Comparison of ENCODE assay signal across 1 cellular context in the genomic region with DNA sequence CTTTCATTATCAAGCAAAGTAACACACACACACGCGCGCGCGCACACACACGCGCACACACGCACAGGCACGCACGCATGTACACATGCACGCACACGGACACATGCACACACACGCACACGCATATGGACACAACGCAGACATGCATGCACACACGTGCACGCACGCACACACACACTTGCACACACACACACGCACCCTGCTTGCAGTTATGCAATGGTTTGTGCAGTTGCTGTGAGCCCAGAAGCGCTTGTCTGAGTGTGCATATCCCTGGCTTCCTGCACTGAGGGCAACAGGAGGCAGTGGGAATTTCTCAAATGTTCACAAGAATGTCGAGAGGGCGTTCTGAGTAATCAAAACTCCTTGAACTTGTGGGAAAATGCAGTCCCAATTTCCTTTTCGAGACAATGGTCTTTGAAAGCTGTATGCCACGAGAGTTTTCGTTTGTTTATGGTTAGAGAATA.
TF ChIP-seq lines count a peak whose summit lies in the region.

No MANE protein-coding gene starts in this region.

TF ChIP-seq in HepG2, 621 proteins besides CTCF, POLR2A, EP300 and RAD21 (continued from another document and continues in another):
- TF ChIP-seq, protein P1, sequence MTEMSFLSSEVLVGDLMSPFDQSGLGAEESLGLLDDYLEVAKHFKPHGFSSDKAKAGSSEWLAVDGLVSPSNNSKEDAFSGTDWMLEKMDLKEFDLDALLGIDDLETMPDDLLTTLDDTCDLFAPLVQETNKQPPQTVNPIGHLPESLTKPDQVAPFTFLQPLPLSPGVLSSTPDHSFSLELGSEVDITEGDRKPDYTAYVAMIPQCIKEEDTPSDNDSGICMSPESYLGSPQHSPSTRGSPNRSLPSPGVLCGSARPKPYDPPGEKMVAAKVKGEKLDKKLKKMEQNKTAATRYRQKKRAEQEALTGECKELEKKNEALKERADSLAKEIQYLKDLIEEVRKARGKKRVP (CRISPR knock-in tag; IDR thresholded peaks at IDR 0.05) = 0 out of 4 replicates have a peak, but pooled peaks of 1 of the 2 experiments have one; percentile 28
- no peak for TF ChIP-seq JUNB (CRISPR knock-in tag; IDR thresholded peaks at IDR 0.05; ENCODE audit: borderline replicate concordance)
- peak; percentile 79; the same call in 1 of the 2 replicates for TF ChIP-seq ZNF589 (CRISPR knock-in tag; conservative IDR thresholded peaks at IDR 0.05)
- 0 out of 4 replicates have a peak, but pooled peaks of 1 of the 2 experiments have one; percentile 35 for TF ChIP-seq KLF16 (CRISPR knock-in tag; IDR thresholded peaks at IDR 0.05)
- TF ChIP-seq ZNF839 (CRISPR knock-in tag; IDR thresholded peaks at IDR 0.05; ENCODE audit: borderline replicate concordance) = peak; percentile 88; the same call in 1 of the 2 replicates
- no peak for TF ChIP-seq MAFG (CRISPR knock-in tag; IDR thresholded peaks at IDR 0.05)
- TF ChIP-seq MBD4 (IDR thresholded peaks at IDR 0.05; ENCODE audit: borderline replicate concordance, low read length) = no peak
- no peak for TF ChIP-seq KDM6A (CRISPR knock-in tag; IDR thresholded peaks at IDR 0.05; ENCODE audit: low read depth)
- no peak for TF ChIP-seq CREM (IDR thresholded peaks at IDR 0.05)
- no peak for TF ChIP-seq CREM (CRISPR knock-in tag; IDR thresholded peaks at IDR 0.05)
- TF ChIP-seq, protein P2, sequence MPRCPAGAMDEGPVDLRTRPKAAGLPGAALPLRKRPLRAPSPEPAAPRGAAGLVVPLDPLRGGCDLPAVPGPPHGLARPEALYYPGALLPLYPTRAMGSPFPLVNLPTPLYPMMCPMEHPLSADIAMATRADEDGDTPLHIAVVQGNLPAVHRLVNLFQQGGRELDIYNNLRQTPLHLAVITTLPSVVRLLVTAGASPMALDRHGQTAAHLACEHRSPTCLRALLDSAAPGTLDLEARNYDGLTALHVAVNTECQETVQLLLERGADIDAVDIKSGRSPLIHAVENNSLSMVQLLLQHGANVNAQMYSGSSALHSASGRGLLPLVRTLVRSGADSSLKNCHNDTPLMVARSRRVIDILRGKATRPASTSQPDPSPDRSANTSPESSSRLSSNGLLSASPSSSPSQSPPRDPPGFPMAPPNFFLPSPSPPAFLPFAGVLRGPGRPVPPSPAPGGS (CRISPR knock-in tag; IDR thresholded peaks at IDR 0.05) = no peak
- TF ChIP-seq ZBTB38 (CRISPR knock-in tag; IDR thresholded peaks at IDR 0.05) = peak; percentile 75; the same call in 1 of the 2 replicates
- no peak for TF ChIP-seq ZNF431 (CRISPR knock-in tag; IDR thresholded peaks at IDR 0.05; ENCODE audit: borderline replicate concordance, low read depth)
- TF ChIP-seq TOPORS (CRISPR knock-in tag; IDR thresholded peaks at IDR 0.05) = no peak
- TF ChIP-seq, protein P3, sequence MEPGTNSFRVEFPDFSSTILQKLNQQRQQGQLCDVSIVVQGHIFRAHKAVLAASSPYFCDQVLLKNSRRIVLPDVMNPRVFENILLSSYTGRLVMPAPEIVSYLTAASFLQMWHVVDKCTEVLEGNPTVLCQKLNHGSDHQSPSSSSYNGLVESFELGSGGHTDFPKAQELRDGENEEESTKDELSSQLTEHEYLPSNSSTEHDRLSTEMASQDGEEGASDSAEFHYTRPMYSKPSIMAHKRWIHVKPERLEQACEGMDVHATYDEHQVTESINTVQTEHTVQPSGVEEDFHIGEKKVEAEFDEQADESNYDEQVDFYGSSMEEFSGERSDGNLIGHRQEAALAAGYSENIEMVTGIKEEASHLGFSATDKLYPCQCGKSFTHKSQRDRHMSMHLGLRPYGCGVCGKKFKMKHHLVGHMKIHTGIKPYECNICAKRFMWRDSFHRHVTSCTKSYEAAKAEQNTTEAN (CRISPR knock-in tag; conservative IDR thresholded peaks at IDR 0.05) = peak; percentile 99
- 0 out of 2 replicates have a peak, but pooled peaks have one; percentile 50 for TF ChIP-seq CBX2 (IDR thresholded peaks at IDR 0.05; ENCODE audit: low read depth, low read length)
- TF ChIP-seq CBX2 (CRISPR knock-in tag; IDR thresholded peaks at IDR 0.05; ENCODE audit: low read depth) = no peak
- TF ChIP-seq ZNF567 (CRISPR knock-in tag; IDR thresholded peaks at IDR 0.05; ENCODE audit: borderline replicate concordance) = no peak
- TF ChIP-seq TOE1 (CRISPR knock-in tag; IDR thresholded peaks at IDR 0.05) = no peak
- TF ChIP-seq, protein P4, sequence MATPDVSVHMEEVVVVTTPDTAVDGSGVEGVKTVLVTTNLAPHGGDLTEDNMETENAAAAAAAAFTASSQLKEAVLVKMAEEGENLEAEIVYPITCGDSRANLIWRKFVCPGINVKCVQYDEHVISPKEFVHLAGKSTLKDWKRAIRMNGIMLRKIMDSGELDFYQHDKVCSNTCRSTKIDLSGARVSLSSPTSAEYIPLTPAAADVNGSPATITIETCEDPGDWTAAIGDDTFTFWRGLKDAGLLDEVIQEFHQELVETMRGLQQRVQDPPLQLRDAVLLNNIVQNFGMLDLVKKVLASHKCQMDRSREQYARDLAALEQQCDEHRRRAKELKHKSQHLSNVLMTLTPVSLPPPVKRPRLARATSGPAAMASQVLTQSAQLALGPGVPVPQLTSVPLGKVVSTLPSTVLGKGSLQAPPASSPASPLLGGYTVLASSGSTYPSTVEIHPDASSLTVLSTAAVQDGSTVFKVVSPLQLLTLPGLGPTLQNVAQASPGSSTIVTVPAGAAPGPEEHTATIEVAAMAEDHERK (CRISPR knock-in tag; IDR thresholded peaks at IDR 0.05; ENCODE audit: low read depth) = no peak
- TF ChIP-seq MYNN (CRISPR knock-in tag; IDR thresholded peaks at IDR 0.05; ENCODE audit: low read depth) = no peak
- no peak for TF ChIP-seq ZNF564 (CRISPR knock-in tag; IDR thresholded peaks at IDR 0.05)
- TF ChIP-seq ZNF232 (CRISPR knock-in tag; IDR thresholded peaks at IDR 0.05; ENCODE audit: borderline replicate concordance) = no peak
- TF ChIP-seq BHLHE40 (IDR thresholded peaks at IDR 0.05; ENCODE audit: low read length) = peak; percentile 34; the same call in 1 of the 2 replicates
- no peak for TF ChIP-seq SMARCC2 (IDR thresholded peaks at IDR 0.05)
- TF ChIP-seq, protein P5, sequence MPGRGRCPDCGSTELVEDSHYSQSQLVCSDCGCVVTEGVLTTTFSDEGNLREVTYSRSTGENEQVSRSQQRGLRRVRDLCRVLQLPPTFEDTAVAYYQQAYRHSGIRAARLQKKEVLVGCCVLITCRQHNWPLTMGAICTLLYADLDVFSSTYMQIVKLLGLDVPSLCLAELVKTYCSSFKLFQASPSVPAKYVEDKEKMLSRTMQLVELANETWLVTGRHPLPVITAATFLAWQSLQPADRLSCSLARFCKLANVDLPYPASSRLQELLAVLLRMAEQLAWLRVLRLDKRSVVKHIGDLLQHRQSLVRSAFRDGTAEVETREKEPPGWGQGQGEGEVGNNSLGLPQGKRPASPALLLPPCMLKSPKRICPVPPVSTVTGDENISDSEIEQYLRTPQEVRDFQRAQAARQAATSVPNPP (CRISPR knock-in tag; IDR thresholded peaks at IDR 0.05) = no peak
- peak; percentile 53; the same call in 1 of the 2 replicates for TF ChIP-seq ZNF780A (CRISPR knock-in tag; IDR thresholded peaks at IDR 0.05)
- TF ChIP-seq, protein P6, sequence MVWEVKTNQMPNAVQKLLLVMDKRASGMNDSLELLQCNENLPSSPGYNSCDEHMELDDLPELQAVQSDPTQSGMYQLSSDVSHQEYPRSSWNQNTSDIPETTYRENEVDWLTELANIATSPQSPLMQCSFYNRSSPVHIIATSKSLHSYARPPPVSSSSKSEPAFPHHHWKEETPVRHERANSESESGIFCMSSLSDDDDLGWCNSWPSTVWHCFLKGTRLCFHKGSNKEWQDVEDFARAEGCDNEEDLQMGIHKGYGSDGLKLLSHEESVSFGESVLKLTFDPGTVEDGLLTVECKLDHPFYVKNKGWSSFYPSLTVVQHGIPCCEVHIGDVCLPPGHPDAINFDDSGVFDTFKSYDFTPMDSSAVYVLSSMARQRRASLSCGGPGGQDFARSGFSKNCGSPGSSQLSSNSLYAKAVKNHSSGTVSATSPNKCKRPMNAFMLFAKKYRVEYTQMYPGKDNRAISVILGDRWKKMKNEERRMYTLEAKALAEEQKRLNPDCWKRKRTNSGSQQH (CRISPR knock-in tag; IDR thresholded peaks at IDR 0.05; ENCODE audit: low read depth) = no peak
- TF ChIP-seq, protein P7, sequence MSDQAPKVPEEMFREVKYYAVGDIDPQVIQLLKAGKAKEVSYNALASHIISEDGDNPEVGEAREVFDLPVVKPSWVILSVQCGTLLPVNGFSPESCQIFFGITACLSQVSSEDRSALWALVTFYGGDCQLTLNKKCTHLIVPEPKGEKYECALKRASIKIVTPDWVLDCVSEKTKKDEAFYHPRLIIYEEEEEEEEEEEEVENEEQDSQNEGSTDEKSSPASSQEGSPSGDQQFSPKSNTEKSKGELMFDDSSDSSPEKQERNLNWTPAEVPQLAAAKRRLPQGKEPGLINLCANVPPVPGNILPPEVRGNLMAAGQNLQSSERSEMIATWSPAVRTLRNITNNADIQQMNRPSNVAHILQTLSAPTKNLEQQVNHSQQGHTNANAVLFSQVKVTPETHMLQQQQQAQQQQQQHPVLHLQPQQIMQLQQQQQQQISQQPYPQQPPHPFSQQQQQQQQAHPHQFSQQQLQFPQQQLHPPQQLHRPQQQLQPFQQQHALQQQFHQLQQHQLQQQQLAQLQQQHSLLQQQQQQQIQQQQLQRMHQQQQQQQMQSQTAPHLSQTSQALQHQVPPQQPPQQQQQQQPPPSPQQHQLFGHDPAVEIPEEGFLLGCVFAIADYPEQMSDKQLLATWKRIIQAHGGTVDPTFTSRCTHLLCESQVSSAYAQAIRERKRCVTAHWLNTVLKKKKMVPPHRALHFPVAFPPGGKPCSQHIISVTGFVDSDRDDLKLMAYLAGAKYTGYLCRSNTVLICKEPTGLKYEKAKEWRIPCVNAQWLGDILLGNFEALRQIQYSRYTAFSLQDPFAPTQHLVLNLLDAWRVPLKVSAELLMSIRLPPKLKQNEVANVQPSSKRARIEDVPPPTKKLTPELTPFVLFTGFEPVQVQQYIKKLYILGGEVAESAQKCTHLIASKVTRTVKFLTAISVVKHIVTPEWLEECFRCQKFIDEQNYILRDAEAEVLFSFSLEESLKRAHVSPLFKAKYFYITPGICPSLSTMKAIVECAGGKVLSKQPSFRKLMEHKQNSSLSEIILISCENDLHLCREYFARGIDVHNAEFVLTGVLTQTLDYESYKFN (CRISPR knock-in tag; conservative IDR thresholded peaks at IDR 0.05) = no peak
- TF ChIP-seq, protein P8, sequence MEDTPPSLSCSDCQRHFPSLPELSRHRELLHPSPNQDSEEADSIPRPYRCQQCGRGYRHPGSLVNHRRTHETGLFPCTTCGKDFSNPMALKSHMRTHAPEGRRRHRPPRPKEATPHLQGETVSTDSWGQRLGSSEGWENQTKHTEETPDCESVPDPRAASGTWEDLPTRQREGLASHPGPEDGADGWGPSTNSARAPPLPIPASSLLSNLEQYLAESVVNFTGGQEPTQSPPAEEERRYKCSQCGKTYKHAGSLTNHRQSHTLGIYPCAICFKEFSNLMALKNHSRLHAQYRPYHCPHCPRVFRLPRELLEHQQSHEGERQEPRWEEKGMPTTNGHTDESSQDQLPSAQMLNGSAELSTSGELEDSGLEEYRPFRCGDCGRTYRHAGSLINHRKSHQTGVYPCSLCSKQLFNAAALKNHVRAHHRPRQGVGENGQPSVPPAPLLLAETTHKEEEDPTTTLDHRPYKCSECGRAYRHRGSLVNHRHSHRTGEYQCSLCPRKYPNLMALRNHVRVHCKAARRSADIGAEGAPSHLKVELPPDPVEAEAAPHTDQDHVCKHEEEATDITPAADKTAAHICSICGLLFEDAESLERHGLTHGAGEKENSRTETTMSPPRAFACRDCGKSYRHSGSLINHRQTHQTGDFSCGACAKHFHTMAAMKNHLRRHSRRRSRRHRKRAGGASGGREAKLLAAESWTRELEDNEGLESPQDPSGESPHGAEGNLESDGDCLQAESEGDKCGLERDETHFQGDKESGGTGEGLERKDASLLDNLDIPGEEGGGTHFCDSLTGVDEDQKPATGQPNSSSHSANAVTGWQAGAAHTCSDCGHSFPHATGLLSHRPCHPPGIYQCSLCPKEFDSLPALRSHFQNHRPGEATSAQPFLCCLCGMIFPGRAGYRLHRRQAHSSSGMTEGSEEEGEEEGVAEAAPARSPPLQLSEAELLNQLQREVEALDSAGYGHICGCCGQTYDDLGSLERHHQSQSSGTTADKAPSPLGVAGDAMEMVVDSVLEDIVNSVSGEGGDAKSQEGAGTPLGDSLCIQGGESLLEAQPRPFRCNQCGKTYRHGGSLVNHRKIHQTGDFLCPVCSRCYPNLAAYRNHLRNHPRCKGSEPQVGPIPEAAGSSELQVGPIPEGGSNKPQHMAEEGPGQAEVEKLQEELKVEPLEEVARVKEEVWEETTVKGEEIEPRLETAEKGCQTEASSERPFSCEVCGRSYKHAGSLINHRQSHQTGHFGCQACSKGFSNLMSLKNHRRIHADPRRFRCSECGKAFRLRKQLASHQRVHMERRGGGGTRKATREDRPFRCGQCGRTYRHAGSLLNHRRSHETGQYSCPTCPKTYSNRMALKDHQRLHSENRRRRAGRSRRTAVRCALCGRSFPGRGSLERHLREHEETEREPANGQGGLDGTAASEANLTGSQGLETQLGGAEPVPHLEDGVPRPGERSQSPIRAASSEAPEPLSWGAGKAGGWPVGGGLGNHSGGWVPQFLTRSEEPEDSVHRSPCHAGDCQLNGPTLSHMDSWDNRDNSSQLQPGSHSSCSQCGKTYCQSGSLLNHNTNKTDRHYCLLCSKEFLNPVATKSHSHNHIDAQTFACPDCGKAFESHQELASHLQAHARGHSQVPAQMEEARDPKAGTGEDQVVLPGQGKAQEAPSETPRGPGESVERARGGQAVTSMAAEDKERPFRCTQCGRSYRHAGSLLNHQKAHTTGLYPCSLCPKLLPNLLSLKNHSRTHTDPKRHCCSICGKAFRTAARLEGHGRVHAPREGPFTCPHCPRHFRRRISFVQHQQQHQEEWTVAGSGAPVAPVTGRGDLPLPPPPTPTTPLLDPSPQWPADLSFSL (CRISPR knock-in tag; IDR thresholded peaks at IDR 0.05) = peak; percentile 95
- no peak for TF ChIP-seq ZNF841 (CRISPR knock-in tag; IDR thresholded peaks at IDR 0.05; ENCODE audit: borderline replicate concordance)
- no peak for TF ChIP-seq HIVEP1 (CRISPR knock-in tag; IDR thresholded peaks at IDR 0.05)
- TF ChIP-seq, protein P9, sequence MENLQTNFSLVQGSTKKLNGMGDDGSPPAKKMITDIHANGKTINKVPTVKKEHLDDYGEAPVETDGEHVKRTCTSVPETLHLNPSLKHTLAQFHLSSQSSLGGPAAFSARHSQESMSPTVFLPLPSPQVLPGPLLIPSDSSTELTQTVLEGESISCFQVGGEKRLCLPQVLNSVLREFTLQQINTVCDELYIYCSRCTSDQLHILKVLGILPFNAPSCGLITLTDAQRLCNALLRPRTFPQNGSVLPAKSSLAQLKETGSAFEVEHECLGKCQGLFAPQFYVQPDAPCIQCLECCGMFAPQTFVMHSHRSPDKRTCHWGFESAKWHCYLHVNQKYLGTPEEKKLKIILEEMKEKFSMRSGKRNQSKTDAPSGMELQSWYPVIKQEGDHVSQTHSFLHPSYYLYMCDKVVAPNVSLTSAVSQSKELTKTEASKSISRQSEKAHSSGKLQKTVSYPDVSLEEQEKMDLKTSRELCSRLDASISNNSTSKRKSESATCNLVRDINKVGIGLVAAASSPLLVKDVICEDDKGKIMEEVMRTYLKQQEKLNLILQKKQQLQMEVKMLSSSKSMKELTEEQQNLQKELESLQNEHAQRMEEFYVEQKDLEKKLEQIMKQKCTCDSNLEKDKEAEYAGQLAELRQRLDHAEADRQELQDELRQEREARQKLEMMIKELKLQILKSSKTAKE (CRISPR knock-in tag; IDR thresholded peaks at IDR 0.05; ENCODE audit: borderline replicate concordance) = peak; percentile 73
- TF ChIP-seq ZNF772 (CRISPR knock-in tag; IDR thresholded peaks at IDR 0.05) = no peak
- TF ChIP-seq ZBTB21 (CRISPR knock-in tag; IDR thresholded peaks at IDR 0.05) = no peak
